16 cellular contexts compared by ENCODE assay signal in the genomic region with DNA sequence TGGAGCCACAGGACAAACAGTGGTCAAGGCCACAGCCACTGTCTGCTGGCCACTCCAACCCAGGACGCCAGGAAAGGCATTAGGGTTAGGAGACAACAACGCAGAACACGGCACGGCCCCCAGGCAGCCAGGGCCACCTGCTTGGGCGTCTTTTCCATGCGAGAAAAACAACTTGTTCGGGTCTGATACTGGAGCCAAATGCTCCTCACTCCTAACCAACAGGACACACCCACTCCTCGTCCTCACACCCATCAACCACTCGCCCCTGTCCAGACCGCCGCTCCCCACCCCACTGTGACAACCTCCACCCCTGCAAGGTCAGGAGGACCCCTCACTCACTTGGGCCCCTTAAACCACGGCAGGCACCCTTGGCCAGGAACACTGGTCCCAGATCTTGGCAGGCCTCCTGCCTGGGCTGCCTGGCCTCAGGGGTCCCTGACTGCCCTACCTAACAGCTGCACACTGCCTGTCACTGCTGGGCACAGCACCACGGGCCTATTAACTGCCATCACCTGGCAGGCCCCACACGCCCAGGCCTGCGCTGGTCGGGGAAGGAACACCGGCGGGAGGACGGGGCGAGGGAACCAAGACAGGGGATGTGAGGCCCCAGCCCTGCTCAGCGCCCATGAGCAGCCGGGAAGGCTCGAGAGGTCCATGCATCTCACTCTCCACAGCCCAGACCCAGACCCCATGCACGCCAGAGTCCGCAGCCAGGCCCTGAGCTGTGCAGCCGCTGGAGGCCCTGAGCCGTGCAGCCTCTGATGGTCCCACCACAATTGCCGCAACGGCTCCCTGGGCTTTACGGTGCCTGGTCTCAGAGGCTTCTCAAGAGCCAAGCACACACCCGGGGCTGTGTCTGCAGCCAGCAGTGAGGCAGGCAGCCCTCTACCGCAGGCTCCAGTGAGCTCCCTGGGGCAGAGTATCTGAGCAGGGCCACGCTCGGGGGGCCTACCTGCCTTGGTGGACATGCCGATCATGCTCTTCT. TPM values are rescaled to one million over a fixed set of nuclear protein-coding genes. Genes with fewer than 3 reads are reported as not detected.
DNase-seq lines count a peak whose midpoint lies in the region; ATAC-seq and TF ChIP-seq lines count a peak whose summit lies in the region.
"Had no signal": no experiment of that assay in that cellular context is flagged by ENCODE, and none has a peak within 500 bp of the region (broad histone marks: within the 10 kb centered on the region; RNA-seq: fewer than 3 reads in every experiment).

No MANE protein-coding gene starts in this region.

- TF ChIP-seq CTCF in progenitor cell of endocrine pancreas (IDR thresholded peaks at IDR 0.05; ENCODE audit: unreplicated experiment) = no peak

- DNase-seq in activated T-cell treated with anti-CD3 and anti-CD28 coated beads, Interleukin-2, amount 50 U/mL, for 24 hours = no peak
- DNase-seq in activated T-cell treated with anti-CD3 and anti-CD28 coated beads, Interleukin-2, amount 50 U/mL, for 4 hours = no peak
- DNase-seq in mesenteric fat pad (ENCODE audit: low spot score) = peak; percentile 84
- DNase-seq in GF-D8 (lab: John Stamatoyannopoulos, UW) = no peak
- DNase-seq in progenitor cell of endocrine pancreas (ENCODE audit: low spot score, unreplicated experiment) = no peak
- no peak for DNase-seq in COLO829 (ENCODE audit: low spot score)
- DNase-seq: activated T-cell treated with anti-CD3 and anti-CD28 coated beads for 4 hours; amygdala; immature natural killer cell; NCI-H1092; NCI-H226; stimulated activated naive CD4-positive, alpha-beta T cell had no signal

- peaks cover 0 to 31% (median 18%) of the 10 kb centered on the region in 5 donors for H3K4me1 ChIP-seq in subcutaneous abdominal adipose tissue (ENCODE audit: control insufficient read depth in 5 of 5, insufficient read depth in 5 of 5, low read length in 5 of 5)

- H3K27me3 Mint-ChIP-seq in activated T-cell treated with anti-CD3 and anti-CD28 coated beads, Interleukin-2, amount 50 U/mL, for 24 hours = no peaks in the 10 kb centered on the region
- H3K27me3 Mint-ChIP-seq in activated T-cell treated with anti-CD3 and anti-CD28 coated beads, Interleukin-2, amount 50 U/mL, for 4 hours (ENCODE audit: low read depth) = no peaks in the 10 kb centered on the region
- no peaks in the 10 kb centered on the region for H3K27me3 Mint-ChIP-seq in progenitor cell of endocrine pancreas
- H3K27me3 Mint-ChIP-seq: CD8-positive, alpha-beta memory T cell had no signal

- no peak overlapping the region for H3K4me3 ChIP-seq in subcutaneous abdominal adipose tissue (ENCODE audit: low read depth in 1 of 5, low read length in 5 of 5)

- H3K36me3 ChIP-seq in subcutaneous abdominal adipose tissue (ENCODE audit: control insufficient read depth in 5 of 5, insufficient read depth in 5 of 5, low read length in 5 of 5) = peaks cover 8 to 67% (median 61%) of the 10 kb centered on the region in 5 donors

- H3K4me1 Mint-ChIP-seq in activated T-cell treated with anti-CD3 and anti-CD28 coated beads, Interleukin-2, amount 50 U/mL, for 24 hours (ENCODE audit: low read depth) = peaks cover 12% of the 10 kb centered on the region
- H3K4me1 Mint-ChIP-seq in activated T-cell treated with anti-CD3 and anti-CD28 coated beads, Interleukin-2, amount 50 U/mL, for 4 hours (ENCODE audit: low read depth) = peaks cover 4% of the 10 kb centered on the region
- peaks cover 4% of the 10 kb centered on the region for H3K4me1 Mint-ChIP-seq in progenitor cell of endocrine pancreas (ENCODE audit: low read depth)

- no peak for ATAC-seq in activated T-cell treated with anti-CD3 and anti-CD28 coated beads, Interleukin-2, amount 50 U/mL, for 4 hours

- peaks cover 77% of the 10 kb centered on the region for H3K36me3 Mint-ChIP-seq in activated T-cell treated with anti-CD3 and anti-CD28 coated beads, Interleukin-2, amount 50 U/mL, for 24 hours (ENCODE audit: low read depth)
- peaks cover 25% of the 10 kb centered on the region for H3K36me3 Mint-ChIP-seq in activated T-cell treated with anti-CD3 and anti-CD28 coated beads, Interleukin-2, amount 50 U/mL, for 4 hours (ENCODE audit: insufficient read depth)
- peaks cover 15% of the 10 kb centered on the region for H3K36me3 Mint-ChIP-seq in progenitor cell of endocrine pancreas (ENCODE audit: insufficient read depth)

- H3K27ac ChIP-seq in cingulate gyrus (ENCODE audit: low read depth, low read length) (peak overlapping the region; percentile 26), subcutaneous abdominal adipose tissue (ENCODE audit: low read depth, low read length) (peak overlapping the region; percentile 67)

- no peaks in the 10 kb centered on the region for H3K27me3 ChIP-seq in subcutaneous abdominal adipose tissue (ENCODE audit: control insufficient read depth in 5 of 5, insufficient read depth in 4 of 5, low read length in 5 of 5)

- no peaks in the 10 kb centered on the region for H3K9me3 ChIP-seq in subcutaneous abdominal adipose tissue (ENCODE audit: control insufficient read depth in 5 of 5, low read length in 5 of 5)

- H3K9me3 Mint-ChIP-seq in activated T-cell treated with anti-CD3 and anti-CD28 coated beads, Interleukin-2, amount 50 U/mL, for 24 hours = no peaks in the 10 kb centered on the region
- no peaks in the 10 kb centered on the region for H3K9me3 Mint-ChIP-seq in activated T-cell treated with anti-CD3 and anti-CD28 coated beads, Interleukin-2, amount 50 U/mL, for 4 hours
- no peaks in the 10 kb centered on the region for H3K9me3 Mint-ChIP-seq in progenitor cell of endocrine pancreas (ENCODE audit: low read depth)
- H3K9me3 Mint-ChIP-seq: CD8-positive, alpha-beta memory T cell; immature natural killer cell had no signal

- peak overlapping the region; percentile 38 for H3K27ac Mint-ChIP-seq in activated T-cell treated with anti-CD3 and anti-CD28 coated beads, Interleukin-2, amount 50 U/mL, for 24 hours
- no peak overlapping the region for H3K27ac Mint-ChIP-seq in progenitor cell of endocrine pancreas
- H3K27ac Mint-ChIP-seq: immature natural killer cell had no signal

- H3K4me3 Mint-ChIP-seq in activated T-cell treated with anti-CD3 and anti-CD28 coated beads, Interleukin-2, amount 50 U/mL, for 24 hours = no peak overlapping the region
- H3K4me3 Mint-ChIP-seq in activated T-cell treated with anti-CD3 and anti-CD28 coated beads, Interleukin-2, amount 50 U/mL, for 4 hours = no peak overlapping the region
- no peak overlapping the region for H3K4me3 Mint-ChIP-seq in progenitor cell of endocrine pancreas (ENCODE audit: low read depth)
- H3K4me3 Mint-ChIP-seq: CD8-positive, alpha-beta memory T cell; immature natural killer cell had no signal

- H3K9ac ChIP-seq in subcutaneous abdominal adipose tissue (ENCODE audit: low read length in 5 of 5) = peak overlapping the region in 1 of 5 donors; percentile 45

RNA-seq across cellular contexts. Expression of gene CLPTM1L, which starts 13.8 kb away (rescaled TPM):
- 100 to 1,000 TPM; 143 to 150 (median 145) TPM for total RNA-seq in activated T-cell treated with anti-CD3 and anti-CD28 coated beads, Interleukin-2, amount 50 U/mL, for 4 hours
- total RNA-seq in mesenteric fat pad (112 TPM), progenitor cell of endocrine pancreas (90.3 and 95.4 TPM in 2 replicates)

RNA-seq across cellular contexts. Expression of gene TERT, which starts 36.3 kb away (rescaled TPM):
- total RNA-seq in activated T-cell treated with anti-CD3 and anti-CD28 coated beads, Interleukin-2, amount 50 U/mL, for 4 hours = 10 to 100 TPM in 2 of 3 donors, 1 to 10 TPM in 1; 9.5 to 16.7 (median 10.5) TPM
- not detected for total RNA-seq in mesenteric fat pad
- total RNA-seq in progenitor cell of endocrine pancreas = 3.5 and 4.3 TPM in 2 replicates
- total RNA-seq: renal cortical epithelial cell had no signal
